In genomic region chr14:54169254-54169924, GRCh38 we compare ENCODE assay signal across 13 cellular contexts.
A peak's percentile ranks its signal among the peaks of the same experiment; 100 is the strongest.
DNase-seq lines count a peak whose midpoint lies in the region; ATAC-seq and TF ChIP-seq lines count a peak whose summit lies in the region.
"Had no signal": no experiment of that assay in that cellular context is flagged by ENCODE, and none has a peak within 500 bp of the region (broad histone marks: within the 10 kb centered on the region; RNA-seq: fewer than 3 reads in every experiment).

No MANE protein-coding gene starts in this region.

- peaks cover 10% of the 10 kb centered on the region for H3K4me1 Mint-ChIP-seq in WTC11
- H3K4me1 Mint-ChIP-seq: activated CD4-positive, alpha-beta T cell treated with anti-CD3 and anti-CD28 coated beads, Interleukin-2, amount 10 ng/mL, durations not matched to agents 24 days and 14 days had no signal

- no peak overlapping the region for H3K27ac Mint-ChIP-seq in WTC11
- H3K27ac Mint-ChIP-seq: activated CD4-positive, alpha-beta T cell treated with anti-CD3 and anti-CD28 coated beads, Interleukin-2, amount 10 ng/mL, durations not matched to agents 24 days and 14 days had no signal

- no peaks in the 10 kb centered on the region for H3K27me3 Mint-ChIP-seq in WTC11 (ENCODE audit: low read depth)

- H3K9me3 Mint-ChIP-seq in WTC11, result no peaks in the 10 kb centered on the region
- H3K9me3 Mint-ChIP-seq: activated CD4-positive, alpha-beta T cell treated with anti-CD3 and anti-CD28 coated beads, Interleukin-2, amount 10 ng/mL, durations not matched to agents 24 days and 14 days; CD4-positive, alpha-beta memory T cell had no signal

- DNase-seq in DMS 273 (lab: John Stamatoyannopoulos, UW; ENCODE audit: unreplicated experiment) (peak; percentile 76), HT1080 (ENCODE audit: low read depth) (peak; percentile 96), SW480 (ENCODE audit: low spot score) (peak; percentile 98), kidney tubule cell (ENCODE audit: low spot score) (peak; percentile 67), WTC11 (ENCODE audit: low spot score) (no peak), ureter (ENCODE audit: low spot score) (no peak)
- DNase-seq: activated CD4-positive, alpha-beta T cell treated with anti-CD3 and anti-CD28 coated beads, Interleukin-2, amount 10 ng/mL, durations not matched to agents 24 days and 14 days; left lung; NCI-H2029 treated with DMSO at 0.1 percent for 48 hours; stimulated activated naive CD4-positive, alpha-beta T cell had no signal

- ATAC-seq in HG03196 (IDR thresholded peaks at IDR 0.05; ENCODE audit: unreplicated experiment) (no peak), HG03469 (IDR thresholded peaks at IDR 0.05; ENCODE audit: unreplicated experiment) (no peak), WTC11 (no peak)
- ATAC-seq: left lung had no signal

- CTCF ChIA-PET in WTC11 (lab: Charles Lee), result interaction anchor here (0.7 to 1.0 kb wide), 2 partner anchors 169 to 179 kb away, joined by 3 to 9 read pairs; no protein-coding TSS in a partner anchor

- H3K4me3 Mint-ChIP-seq in WTC11, result no peak overlapping the region
- H3K4me3 Mint-ChIP-seq: activated CD4-positive, alpha-beta T cell treated with anti-CD3 and anti-CD28 coated beads, Interleukin-2, amount 10 ng/mL, durations not matched to agents 24 days and 14 days; CD4-positive, alpha-beta memory T cell had no signal

- TF ChIP-seq CTCF in WTC11 (IDR thresholded peaks at IDR 0.05), result no peak

- POLR2A ChIA-PET in WTC11 (lab: Charles Lee), result no interaction called here

- H3K36me3 Mint-ChIP-seq in WTC11, result no peaks in the 10 kb centered on the region
- H3K36me3 Mint-ChIP-seq: CD4-positive, alpha-beta memory T cell had no signal

TF ChIP-seq in WTC11, 78 proteins besides CTCF, POLR2A, EP300 and RAD21:
- TF ChIP-seq NFATC4 (CRISPR knock-in tag; IDR thresholded peaks at IDR 0.05) (no peak), ARID4B (CRISPR knock-in tag; IDR thresholded peaks at IDR 0.05; ENCODE audit: borderline replicate concordance) (no peak), GTF2I (CRISPR knock-in tag; conservative IDR thresholded peaks at IDR 0.05) (no peak), JAZF1 (CRISPR knock-in tag; IDR thresholded peaks at IDR 0.05) (no peak), NR1H2 (CRISPR knock-in tag; IDR thresholded peaks at IDR 0.05) (no peak), ZNF532 (CRISPR knock-in tag; IDR thresholded peaks at IDR 0.05; ENCODE audit: borderline replicate concordance) (no peak), ZNF671 (CRISPR knock-in tag; IDR thresholded peaks at IDR 0.05) (no peak), ZBTB21 (CRISPR knock-in tag; IDR thresholded peaks at IDR 0.05; ENCODE audit: borderline replicate concordance) (no peak)

Comparison
In these comparisons a context has a peak if more than half of its experiments do, and no peak if none do; other contexts are left out.
1. DNase-seq: peak in DMS 273 (single experiment), HT1080 (single experiment), SW480 (single experiment) and kidney tubule cell (single experiment); none in WTC11 (single experiment) and ureter (single experiment).